1 cellular context compared by ENCODE assay signal in the genomic region with DNA sequence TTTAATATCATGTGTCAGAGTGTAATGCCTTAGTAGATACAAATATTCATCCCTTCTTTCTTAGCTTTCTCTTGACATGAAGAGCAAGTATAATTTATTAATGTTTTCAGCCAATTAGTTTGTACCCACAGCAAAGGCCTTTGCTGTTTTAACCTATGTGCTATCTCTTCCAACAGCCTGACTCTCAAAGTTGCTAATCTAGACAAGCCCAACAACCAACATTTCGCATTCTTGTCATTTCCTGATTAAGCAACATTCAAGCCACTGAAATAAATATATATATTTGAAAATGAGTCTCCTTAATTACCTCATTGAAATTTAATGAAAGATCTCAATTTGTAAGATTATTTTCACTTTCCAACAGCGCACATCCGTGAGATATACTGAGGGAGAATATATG.
TF ChIP-seq lines count a peak whose summit lies in the region.

No MANE protein-coding gene starts in this region.

TF ChIP-seq in IMR-90, 13 proteins besides CTCF, POLR2A, EP300 and RAD21:
- TF ChIP-seq MAZ (IDR thresholded peaks at IDR 0.05; ENCODE audit: borderline replicate concordance, low read depth, low read length), result no peak
- TF ChIP-seq CEBPB (IDR thresholded peaks at IDR 0.05; ENCODE audit: low read depth, low read length), result 0 out of 2 replicates have a peak, but pooled peaks have one; percentile 7
